In the genomic region with DNA sequence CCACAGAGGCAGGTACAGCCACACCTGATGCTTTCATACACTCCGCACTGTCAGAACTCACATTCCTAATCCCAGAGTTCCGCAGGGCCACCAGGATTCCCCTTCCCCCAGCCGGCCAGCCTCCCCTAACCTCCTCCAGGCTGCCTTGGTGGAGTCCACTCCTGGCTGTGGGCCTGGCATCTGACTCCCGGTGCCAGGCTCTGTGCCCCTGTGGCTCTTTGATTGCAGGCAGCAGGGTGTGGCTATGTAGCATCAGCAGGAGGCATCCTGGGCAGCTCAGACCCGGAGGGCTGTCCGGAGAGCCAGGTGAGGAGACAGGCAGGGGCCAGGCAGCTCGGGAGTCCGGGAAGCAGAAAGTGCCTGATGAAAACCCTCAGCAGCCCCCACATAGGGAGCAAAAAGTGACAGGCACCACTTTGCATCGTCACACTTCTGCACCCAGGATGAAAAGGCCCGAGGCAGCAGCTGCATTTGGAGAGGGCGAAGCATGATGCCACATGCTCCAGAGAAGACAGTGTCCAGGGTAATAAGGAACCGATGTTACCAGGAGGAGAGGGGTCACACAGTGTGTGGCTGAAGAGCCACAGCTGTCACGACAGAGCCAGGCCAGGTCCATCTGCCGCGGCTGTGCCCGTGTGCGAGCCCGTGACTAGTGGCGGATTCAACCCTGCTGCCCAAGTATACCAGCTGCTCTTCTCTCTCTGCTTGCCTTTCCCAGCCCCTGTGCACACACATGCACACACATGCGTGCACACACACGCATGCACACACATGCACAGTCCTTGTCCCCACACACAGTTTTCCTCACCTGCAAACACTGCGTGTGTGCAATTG, we compare ENCODE assay signal across 28 cellular contexts.
A peak's percentile ranks its signal among the peaks of the same experiment; 100 is the strongest.
DNase-seq lines count a peak whose midpoint lies in the region; ATAC-seq, FAIRE-seq and TF ChIP-seq lines count a peak whose summit lies in the region.
"Had no signal": no experiment of that assay in that cellular context is flagged by ENCODE, and none has a peak within 500 bp of the region (broad histone marks: within the 10 kb centered on the region; RNA-seq: fewer than 3 reads in every experiment).

No MANE protein-coding gene starts in this region.

- DNase-seq in A549 (ENCODE audit: low read depth in 1 of 2, low spot score in 1 of 2) (no peak), H7 (peak; percentile 62), glutamatergic neuron (no peak), osteoblast (ENCODE audit: insufficient read length, low spot score, missing footprints) (peak; percentile 66), PC-3 (no peak), COLO829 (ENCODE audit: low spot score) (no peak)
- no peak for DNase-seq in activated CD4-positive, alpha-beta T cell treated with anti-CD3 and anti-CD28 coated beads for 48 hours
- DNase-seq: CD8-positive, alpha-beta T cell; DMS153; DND-41; H9; HFFc6; IMR-90; KG1; MG63; NCI-H1105 treated with DMSO at 0.1 percent for 48 hours; NCI-H146; NCI-H1930; NCI-H510A; NCI-H82; NK-92 treated with Interleukin-12 subunit alpha and Interleukin-12 subunit beta, amount 100 ng/mL, for 24 hours; Right ventricle myocardium superior; RPMI8226; T-cell had no signal

- CTCF ChIA-PET in A549 (lab: Yijun Ruan, JAX) = no interaction called here
- CTCF ChIA-PET in PC-3 (lab: Charles Lee) = no interaction called here

- no peaks in the 10 kb centered on the region for H3F3A ChIP-seq in PC-3 (ENCODE audit: low read length, unreplicated experiment)

- H3K27me3 Mint-ChIP-seq in glutamatergic neuron (ENCODE audit: unreplicated experiment) = peaks cover 6% of the 10 kb centered on the region

- H3K27ac ChIP-seq in A549 = peak overlapping the region; percentile 40 to 76; a peak in 4 of 6 replicates
- H3K27ac ChIP-seq in osteoblast (ENCODE audit: low read depth, low read length) = no peak overlapping the region
- no peak overlapping the region for H3K27ac ChIP-seq in PC-3 (ENCODE audit: low read length)
- H3K27ac ChIP-seq: C4-2B, SJSA1 had no signal

- H3K4me1 Mint-ChIP-seq in glutamatergic neuron (ENCODE audit: low read depth, unreplicated experiment) = no peaks in the 10 kb centered on the region
- H3K4me1 Mint-ChIP-seq: B cell, T-cell had no signal

- H3K27ac Mint-ChIP-seq in glutamatergic neuron (ENCODE audit: unreplicated experiment) = peak overlapping the region; percentile 80
- H3K27ac Mint-ChIP-seq: B cell; CD8-positive, alpha-beta T cell; H9; HFFc6; T-cell had no signal

- TF ChIP-seq CTCF in A549 (IDR thresholded peaks at IDR 0.05) = no peak
- no peak for TF ChIP-seq CTCF in glutamatergic neuron (IDR thresholded peaks at IDR 0.05; ENCODE audit: partially characterized antibody, unreplicated experiment)
- no peak for TF ChIP-seq CTCF in osteoblast (IDR thresholded peaks at IDR 0.05; ENCODE audit: extremely low read depth, low read depth, low read length)
- no peak for TF ChIP-seq CTCF in PC-3 (conservative IDR thresholded peaks at IDR 0.05; ENCODE audit: low read depth, low read length)

- H3K4me3 ChIP-seq in A549 = no peak overlapping the region
- no peak overlapping the region for H3K4me3 ChIP-seq in H7 (ENCODE audit: insufficient read depth, low read depth, low read length)
- H3K4me3 ChIP-seq in osteoblast (ENCODE audit: insufficient read depth, low read length) = no peak overlapping the region
- H3K4me3 ChIP-seq in PC-3 (ENCODE audit: low read length) = no peak overlapping the region
- H3K4me3 ChIP-seq: MG63, SJSA1 had no signal

- H3K9me3 Mint-ChIP-seq in glutamatergic neuron (ENCODE audit: unreplicated experiment) = peaks cover 26% of the 10 kb centered on the region
- H3K9me3 Mint-ChIP-seq: CD8-positive, alpha-beta T cell; H9; T-cell had no signal

- intact Hi-C loops in PC-3 (cut with micrococcal nuclease) = no loop called here

- H2AFZ ChIP-seq in osteoblast (ENCODE audit: low read length) (no peak overlapping the region), PC-3 (ENCODE audit: low read length) (no peak overlapping the region)

- peaks cover 13% of the 10 kb centered on the region; the same call in 2 of the 3 replicates for H3K4me1 ChIP-seq in A549
- no peaks in the 10 kb centered on the region for H3K4me1 ChIP-seq in osteoblast (ENCODE audit: insufficient read depth, low read length)
- no peaks in the 10 kb centered on the region for H3K4me1 ChIP-seq in PC-3 (ENCODE audit: insufficient read depth, low read length)
- H3K4me1 ChIP-seq: SJSA1 had no signal

- TF ChIP-seq RAD21 in A549 (conservative IDR thresholded peaks at IDR 0.05 in 1 of 2, IDR thresholded peaks at IDR 0.05 in 1 of 2) = no peak

- H3K9me2 ChIP-seq in PC-3 (replicated peaks; ENCODE audit: low read length) = no peaks in the 10 kb centered on the region

- 0 out of 3 replicates have a peak overlapping the region, but pooled peaks have one; percentile 14 for H3K4me2 ChIP-seq in A549
- H3K4me2 ChIP-seq in osteoblast (ENCODE audit: insufficient read depth, low read length) = no peak overlapping the region
- no peak overlapping the region for H3K4me2 ChIP-seq in PC-3 (ENCODE audit: low read length)

- no peak overlapping the region for H3K9ac ChIP-seq in PC-3 (ENCODE audit: low read length)

- H4K20me1 ChIP-seq in osteoblast (ENCODE audit: insufficient read depth, low read length) (no peaks in the 10 kb centered on the region), PC-3 (ENCODE audit: low read length) (no peaks in the 10 kb centered on the region)

- H3K27me3 ChIP-seq in H7 (ENCODE audit: control insufficient read depth, insufficient read depth, low read length) (no peaks in the 10 kb centered on the region), osteoblast (ENCODE audit: insufficient read depth, low read length) (no peaks in the 10 kb centered on the region), PC-3 (ENCODE audit: low read length) (no peaks in the 10 kb centered on the region)
- H3K27me3 ChIP-seq: MG63 had no signal

- no peak for FAIRE-seq in A549 (lab: Jason Lieb, UNC)
- FAIRE-seq: GM12892 had no signal

- no TSS peak for BruUV-seq in PC-3 (replicated peaks; lab: Mats Ljungman, UMichigan)

- no peak overlapping the region for H3K4me3 Mint-ChIP-seq in glutamatergic neuron (ENCODE audit: unreplicated experiment)
- H3K4me3 Mint-ChIP-seq: B cell; CD8-positive, alpha-beta T cell; H9; HFFc6; T-cell had no signal

- H3K79me2 ChIP-seq in osteoblast (ENCODE audit: insufficient read depth, low read length) (no peaks in the 10 kb centered on the region), PC-3 (ENCODE audit: low read length) (no peaks in the 10 kb centered on the region)

- H3K36me3 Mint-ChIP-seq in glutamatergic neuron (ENCODE audit: unreplicated experiment) = peaks cover 13% of the 10 kb centered on the region
- H3K36me3 Mint-ChIP-seq: CD8-positive, alpha-beta T cell; T-cell had no signal

- 82% methylated on average over 13 of the region's 22 CpGs for WGBS in A549 (ENCODE audit: missing lambda C conversion rate)

- ATAC-seq in A549 = peak in 1 of 2 experiments; percentile 36; a peak in 2 of 6 replicates
- ATAC-seq in PC-3 = no peak
- ATAC-seq: CD8-positive, alpha-beta T cell; T-cell had no signal

- POLR2A ChIA-PET in A549 (lab: Yijun Ruan, JAX) (no interaction called here), PC-3 (lab: Charles Lee; ENCODE audit: unreplicated experiment) (no interaction called here)

- H3K36me3 ChIP-seq in H7 (replicated peaks; ENCODE audit: control insufficient read depth, insufficient read depth, low read length) (no peaks in the 10 kb centered on the region), osteoblast (ENCODE audit: insufficient read depth, low read length) (no peaks in the 10 kb centered on the region), PC-3 (ENCODE audit: low read depth, low read length) (no peaks in the 10 kb centered on the region)
- H3K36me3 ChIP-seq: MG63, SJSA1 had no signal

- no peak for TF ChIP-seq EP300 in A549 (IDR thresholded peaks at IDR 0.05)

- H3K9me3 ChIP-seq in A549 (no peaks in the 10 kb centered on the region), osteoblast (ENCODE audit: low read depth, low read length) (no peaks in the 10 kb centered on the region), PC-3 (ENCODE audit: low read length) (no peaks in the 10 kb centered on the region)
- H3K9me3 ChIP-seq: MG63, SJSA1 had no signal

- no peak for TF ChIP-seq POLR2A in A549 (IDR thresholded peaks at IDR 0.05; ENCODE audit: low read length)

TF ChIP-seq in A549, 52 proteins besides CTCF, POLR2A, EP300 and RAD21:
- no peak for TF ChIP-seq SMC3 (IDR thresholded peaks at IDR 0.05)
- no peak for TF ChIP-seq ZFP36 (IDR thresholded peaks at IDR 0.05; ENCODE audit: borderline replicate concordance, partially characterized antibody)
- no peak for TF ChIP-seq RCOR1 (IDR thresholded peaks at IDR 0.05; ENCODE audit: low read depth, low read length)
- no peak for TF ChIP-seq NPAS2 (CRISPR knock-in tag; IDR thresholded peaks at IDR 0.05; ENCODE audit: borderline replicate concordance)
- TF ChIP-seq CHD4 (IDR thresholded peaks at IDR 0.05; ENCODE audit: borderline replicate concordance) = no peak
- TF ChIP-seq MAFK (IDR thresholded peaks at IDR 0.05; ENCODE audit: partially characterized antibody) = no peak
- TF ChIP-seq RARB (CRISPR knock-in tag; IDR thresholded peaks at IDR 0.05) = no peak
- TF ChIP-seq SREBF2 (IDR thresholded peaks at IDR 0.05) = no peak
- TF ChIP-seq PHF8 (IDR thresholded peaks at IDR 0.05; ENCODE audit: borderline replicate concordance, low read depth) = no peak
- no peak for TF ChIP-seq HDAC2 (IDR thresholded peaks at IDR 0.05)
- TF ChIP-seq NR3C1 (IDR thresholded peaks at IDR 0.05) = no peak
- no peak for TF ChIP-seq CEBPB (IDR thresholded peaks at IDR 0.05)
- no peak for TF ChIP-seq FOSL2 (IDR thresholded peaks at IDR 0.05)
- no peak for TF ChIP-seq FOSL2 (CRISPR knock-in tag; IDR thresholded peaks at IDR 0.05)
- no peak for TF ChIP-seq FOSB (CRISPR knock-in tag; IDR thresholded peaks at IDR 0.05)
- no peak for TF ChIP-seq KDM5A (IDR thresholded peaks at IDR 0.05)

Comparison
In these comparisons a context has a peak if more than half of its experiments do, and no peak if none do; other contexts are left out.
1. DNase-seq: peak in H7 (single experiment) and osteoblast (single experiment); none in A549 (0 of 2), glutamatergic neuron (single experiment), PC-3 (single experiment), COLO829 (single experiment) and activated CD4-positive, alpha-beta T cell treated with anti-CD3 and anti-CD28 coated beads for 48 hours (single experiment).
2. H3K27ac ChIP-seq: peak in A549 (2 of 2); none in osteoblast (single experiment) and PC-3 (single experiment).